ENCODE assay signal across 8 cellular contexts in the genomic region with DNA sequence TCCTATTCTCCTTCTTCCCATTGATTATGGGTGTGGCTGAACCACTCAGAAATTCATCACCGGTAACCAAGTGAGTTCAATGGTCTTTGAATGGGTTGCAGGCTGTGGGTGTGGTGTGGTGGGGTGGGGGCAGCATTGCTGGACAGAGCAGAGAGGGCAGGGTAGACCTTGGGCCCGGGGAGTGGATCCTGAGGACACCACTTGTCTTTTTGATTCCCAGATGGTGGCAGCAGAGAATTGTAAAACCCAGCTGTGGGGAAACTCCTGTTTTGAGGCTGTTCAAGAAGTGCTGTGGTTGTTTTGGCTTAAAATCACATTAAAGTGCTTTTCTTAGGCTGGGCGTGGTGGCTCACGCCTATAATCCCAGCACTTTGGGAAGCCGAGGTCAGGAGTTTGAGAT. TPM values are rescaled to one million over a fixed set of nuclear protein-coding genes. Genes with fewer than 3 reads are reported as not detected.
A peak's percentile ranks its signal among the peaks of the same experiment; 100 is the strongest.
DNase-seq lines count a peak whose midpoint lies in the region; ATAC-seq and TF ChIP-seq lines count a peak whose summit lies in the region.

No MANE protein-coding gene starts in this region.

- ATAC-seq in GM19467 (IDR thresholded peaks at IDR 0.05; ENCODE audit: unreplicated experiment), result no peak

- H3K9me3 ChIP-seq in NT2/D1 (ENCODE audit: insufficient read depth, low read length) (no peaks in the 10 kb centered on the region), endodermal cell (ENCODE audit: control insufficient read depth, low read length) (no peaks in the 10 kb centered on the region)

- no peak overlapping the region for H3K27ac ChIP-seq in endodermal cell (ENCODE audit: low read depth, low read length)

- H3K36me3 ChIP-seq in NT2/D1 (ENCODE audit: insufficient read depth, insufficient read length, low read length) (no peaks in the 10 kb centered on the region), endodermal cell (ENCODE audit: control insufficient read depth, insufficient read depth, low read length) (no peaks in the 10 kb centered on the region)

- H3K9me3 Mint-ChIP-seq in endodermal cell (no peaks in the 10 kb centered on the region), nephron progenitor cell (no peaks in the 10 kb centered on the region)
- no peaks in the 10 kb centered on the region for H3K9me3 Mint-ChIP-seq in activated T-cell treated with anti-CD3 and anti-CD28 coated beads, Interleukin-2, amount 50 U/mL, for 24 hours

- no peak overlapping the region for H3K9ac ChIP-seq in NT2/D1 (ENCODE audit: insufficient read length, low read depth)
- H3K9ac ChIP-seq in endodermal cell (ENCODE audit: extremely low read depth, low read length, poor library complexity, severe bottlenecking), result no peak overlapping the region

- peak; percentile 67 for TF ChIP-seq CTCF in endodermal cell (conservative IDR thresholded peaks at IDR 0.05)
- no peak for TF ChIP-seq CTCF in nephron progenitor cell (IDR thresholded peaks at IDR 0.05)

- H3K4me1 Mint-ChIP-seq in endodermal cell, result peaks cover 2% of the 10 kb centered on the region
- peaks cover 13% of the 10 kb centered on the region for H3K4me1 Mint-ChIP-seq in nephron progenitor cell
- H3K4me1 Mint-ChIP-seq in activated T-cell treated with anti-CD3 and anti-CD28 coated beads, Interleukin-2, amount 50 U/mL, for 24 hours (ENCODE audit: low read depth), result peaks cover 1% of the 10 kb centered on the region

- H3K27ac Mint-ChIP-seq in endodermal cell, result peak overlapping the region; percentile 21
- H3K27ac Mint-ChIP-seq in nephron progenitor cell, result no peak overlapping the region
- H3K27ac Mint-ChIP-seq in activated T-cell treated with anti-CD3 and anti-CD28 coated beads, Interleukin-2, amount 50 U/mL, for 24 hours, result no peak overlapping the region

- H3K4me1 ChIP-seq in NT2/D1 (ENCODE audit: insufficient read depth, insufficient read length) (no peaks in the 10 kb centered on the region), endodermal cell (ENCODE audit: control insufficient read depth, insufficient read depth, low read length) (no peaks in the 10 kb centered on the region)

- WGBS in endodermal cell (ENCODE audit: insufficient coverage in 1 of 2, insufficient read length in 1 of 2), 2 experiments, result 66 to 76% methylated on average over 4 to 5 of the region's 5 CpGs

- H3K27me3 ChIP-seq in NT2/D1 (ENCODE audit: insufficient read depth, insufficient read length) (no peaks in the 10 kb centered on the region), endodermal cell (ENCODE audit: control insufficient read depth, insufficient read depth, low read length, poor library complexity, severe bottlenecking) (no peaks in the 10 kb centered on the region)

- no peak overlapping the region for H3K4me3 ChIP-seq in NT2/D1 (ENCODE audit: insufficient read length, low read depth)
- no peak overlapping the region for H3K4me3 ChIP-seq in endodermal cell (ENCODE audit: low read length)

- no peaks in the 10 kb centered on the region for H3K27me3 Mint-ChIP-seq in endodermal cell (ENCODE audit: insufficient read depth)
- peaks cover 13% of the 10 kb centered on the region for H3K27me3 Mint-ChIP-seq in nephron progenitor cell (ENCODE audit: low read depth, poor library complexity)
- no peaks in the 10 kb centered on the region for H3K27me3 Mint-ChIP-seq in activated T-cell treated with anti-CD3 and anti-CD28 coated beads, Interleukin-2, amount 50 U/mL, for 24 hours

- peak; percentile 17 to 24 for DNase-seq in activated CD4-positive, alpha-beta T cell treated with anti-CD3 and anti-CD28 coated beads for 4 hours
- no peak for DNase-seq in activated CD4-positive, alpha-beta T cell treated with anti-CD3 and anti-CD28 coated beads for 1 hour
- DNase-seq in NT2/D1 (ENCODE audit: low read depth, low spot score) (peak; percentile 20), endodermal cell (peak; percentile 73), nephron progenitor cell (peak; percentile 7), DMS153 (lab: John Stamatoyannopoulos, UW) (no peak)
- no peak for DNase-seq in activated T-cell treated with anti-CD3 and anti-CD28 coated beads, Interleukin-2, amount 50 U/mL, for 24 hours

- H3K4me3 Mint-ChIP-seq in endodermal cell, result no peak overlapping the region
- no peak overlapping the region for H3K4me3 Mint-ChIP-seq in nephron progenitor cell
- H3K4me3 Mint-ChIP-seq in activated T-cell treated with anti-CD3 and anti-CD28 coated beads, Interleukin-2, amount 50 U/mL, for 24 hours, result no peak overlapping the region

- H3K36me3 Mint-ChIP-seq in endodermal cell (ENCODE audit: low read depth), result no peaks in the 10 kb centered on the region
- H3K36me3 Mint-ChIP-seq in nephron progenitor cell (ENCODE audit: low read depth), result no peaks in the 10 kb centered on the region
- H3K36me3 Mint-ChIP-seq in activated T-cell treated with anti-CD3 and anti-CD28 coated beads, Interleukin-2, amount 50 U/mL, for 24 hours (ENCODE audit: low read depth), result no peaks in the 10 kb centered on the region

RNA-seq across cellular contexts. Expression of gene RGCC, which starts 45.8 kb away (rescaled TPM):
- 1 to 10 TPM; 5.4 TPM for total RNA-seq in endodermal cell
- polyA plus RNA-seq in endodermal cell (2013, experiment 1 of 2), result 14.1 TPM
- polyA plus RNA-seq in endodermal cell (2013, experiment 2 of 2), result 13.2 TPM

Comparison
In these comparisons a context has a peak if more than half of its experiments do, and no peak if none do; other contexts are left out.
1. DNase-seq: peak in activated CD4-positive, alpha-beta T cell treated with anti-CD3 and anti-CD28 coated beads for 4 hours (2 of 2), NT2/D1 (single experiment), endodermal cell (single experiment) and nephron progenitor cell (single experiment); none in activated CD4-positive, alpha-beta T cell treated with anti-CD3 and anti-CD28 coated beads for 1 hour (single experiment), DMS153 (single experiment) and activated T-cell treated with anti-CD3 and anti-CD28 coated beads, Interleukin-2, amount 50 U/mL, for 24 hours (single experiment).